Comparison of ENCODE assay signal across 18 cellular contexts in genomic region chr2:214489181-214489580, GRCh38.
DNase-seq lines count a peak whose midpoint lies in the region; ATAC-seq and TF ChIP-seq lines count a peak whose summit lies in the region.
"Had no signal": no experiment of that assay in that cellular context is flagged by ENCODE, and none has a peak within 500 bp of the region (broad histone marks: within the 10 kb centered on the region; RNA-seq: fewer than 3 reads in every experiment).

No MANE protein-coding gene starts in this region.

- TF ChIP-seq POLR2A in tibial nerve (IDR thresholded peaks at IDR 0.05): no peak

- no peaks in the 10 kb centered on the region for H3K79me1 ChIP-seq in mesendoderm (ENCODE audit: low read length)

- intact Hi-C loops in cardiac septum (cut with DNase I): no loop called here

- no peak for ATAC-seq in foreskin keratinocyte
- ATAC-seq: HCT116, K562 had no signal

- no peaks in the 10 kb centered on the region for H3K27me3 ChIP-seq in right atrium auricular region
- no peaks in the 10 kb centered on the region for H3K27me3 ChIP-seq in foreskin keratinocyte
- no peaks in the 10 kb centered on the region for H3K27me3 ChIP-seq in tibial nerve
- no peaks in the 10 kb centered on the region for H3K27me3 ChIP-seq in mesendoderm (ENCODE audit: insufficient read depth, low read length, poor library complexity)

- H3K4me1 ChIP-seq in right atrium auricular region (peaks cover 0 to 16% of the 10 kb centered on the region in 2 donors), foreskin keratinocyte (no peaks in the 10 kb centered on the region), tibial nerve (no peaks in the 10 kb centered on the region), mesendoderm (ENCODE audit: control insufficient read depth, low read depth, low read length) (no peaks in the 10 kb centered on the region)

- H3K9ac ChIP-seq in mesendoderm (ENCODE audit: low read length): no peak overlapping the region

- H3K4me3 ChIP-seq in right atrium auricular region (no peak overlapping the region), tibial nerve (no peak overlapping the region), mesendoderm (ENCODE audit: low read length) (no peak overlapping the region)
- H3K4me3 ChIP-seq: K562, SK-N-MC had no signal

- H3K27ac ChIP-seq in right atrium auricular region (peak overlapping the region; percentile 33 to 85), foreskin keratinocyte (no peak overlapping the region), tibial nerve (no peak overlapping the region), mesendoderm (ENCODE audit: low read depth, low read length) (no peak overlapping the region)
- H3K27ac ChIP-seq: SK-N-MC had no signal

- TF ChIP-seq CTCF in right atrium auricular region (IDR thresholded peaks at IDR 0.05): no peak
- peak; percentile 7 for TF ChIP-seq CTCF in foreskin keratinocyte (conservative IDR thresholded peaks at IDR 0.05)
- no peak for TF ChIP-seq CTCF in tibial nerve (IDR thresholded peaks at IDR 0.05)

- H3K9me3 ChIP-seq in right atrium auricular region (peaks cover 0 to 9% of the 10 kb centered on the region in 2 donors), tibial nerve (peaks cover 0 to 5% (median 1%) of the 10 kb centered on the region in 4 donors)

- no peak overlapping the region for H2BK5ac ChIP-seq in mesendoderm (ENCODE audit: low read length)

- H3K36me3 ChIP-seq in right atrium auricular region (no peaks in the 10 kb centered on the region), tibial nerve (no peaks in the 10 kb centered on the region), mesendoderm (ENCODE audit: control insufficient read depth, insufficient read depth, low read length) (no peaks in the 10 kb centered on the region)

- no peak overlapping the region for H3K23ac ChIP-seq in mesendoderm (ENCODE audit: low read length)

- no peaks in the 10 kb centered on the region for H3K79me2 ChIP-seq in mesendoderm (ENCODE audit: control insufficient read depth, insufficient read depth, low read length)

- H3K56ac ChIP-seq in mesendoderm (ENCODE audit: low read length): no peak overlapping the region

- H4K8ac ChIP-seq in mesendoderm (ENCODE audit: low read depth, low read length): no peak overlapping the region

- 68 to 78% methylated on average over 2 of the region's 2 CpGs for WGBS in tibial nerve, 2 donors
- WGBS in mesendoderm (ENCODE audit: extremely low coverage, insufficient coverage, low lambda C conversion rate): no CpG with 5 or more reads among the region's 2 CpGs

- no peak overlapping the region for H3K4ac ChIP-seq in mesendoderm (ENCODE audit: low read depth, low read length)

- no peak overlapping the region for H2AK5ac ChIP-seq in mesendoderm (ENCODE audit: low read length)

- no peak overlapping the region for H4K5ac ChIP-seq in mesendoderm (ENCODE audit: low read length)

- DNase-seq in right atrium auricular region (ENCODE audit: low spot score) (no peak), cardiac septum (ENCODE audit: low spot score) (no peak), SK-MEL-5 (ENCODE audit: low read depth, low spot score) (peak; percentile 3), foreskin keratinocyte (no peak), tibial nerve (ENCODE audit: low spot score in 2 of 2) (no peak), mesendoderm (no peak), activated T-cell treated with anti-CD3 and anti-CD28 coated beads for 4 hours (no peak)
- no peak for DNase-seq in effector CD8-positive, alpha-beta T cell (lab: John Stamatoyannopoulos, UW)
- DNase-seq: DMS53, NCI-H1417 treated with DMSO at 0.1 percent for 48 hours, NCI-H2029, NCI-H446, NCI-H69, OCI-M1, RPMI8226 had no signal

- no peak overlapping the region for H3K18ac ChIP-seq in mesendoderm (ENCODE audit: low read length)

- in situ Hi-C loops in SK-MEL-5 (cut with HindIII; ENCODE audit: low pct_unique_long_range_greater_than_20kb, low sequenced_read_pairs): no loop called here

- no peak for TF ChIP-seq EP300 in tibial nerve (IDR thresholded peaks at IDR 0.05)

- no peak overlapping the region for H3K4me2 ChIP-seq in mesendoderm (ENCODE audit: low read length)

- H2BK15ac ChIP-seq in mesendoderm (replicated peaks; ENCODE audit: low read depth): no peak overlapping the region

- H2BK120ac ChIP-seq in mesendoderm (ENCODE audit: low read depth, low read length): no peak overlapping the region

Comparison
In these comparisons a context has a peak if more than half of its experiments do, and no peak if none do; other contexts are left out.
1. H3K27ac ChIP-seq: peak in right atrium auricular region (2 of 2); none in foreskin keratinocyte (single experiment), tibial nerve (0 of 4) and mesendoderm (single experiment).